7 cellular contexts compared by ENCODE assay signal in genomic region chr1:16514107-16515055, GRCh38. TPM values are rescaled to one million over a fixed set of nuclear protein-coding genes. Genes with fewer than 3 reads are reported as not detected.
DNase-seq lines count a peak whose midpoint lies in the region; ATAC-seq lines count a peak whose summit lies in the region.
"Not testable (repeated sequence)": the region's sequence is repeated elsewhere in the genome, so short reads cannot be mapped to it uniquely, and the experiment has no call there.

TSS of gene RNU1-1 (minus strand) at chr1:16514285.

- not testable (repeated sequence) for H3K27me3 Mint-ChIP-seq in memory B cell

- peak; percentile 26 for ATAC-seq in GM21786 (IDR thresholded peaks at IDR 0.05; ENCODE audit: unreplicated experiment)
- ATAC-seq in esophagus mucosa: peak; percentile 64
- peak; percentile 44 for ATAC-seq in memory B cell (ENCODE audit: low read depth)

- peak within 1 kb of the TSS; percentile 55 for H3K4me3 Mint-ChIP-seq in memory B cell

- not testable (repeated sequence) for H3K27ac Mint-ChIP-seq in memory B cell

- H3K9me3 Mint-ChIP-seq in memory B cell: not testable (repeated sequence)

- not testable (repeated sequence) for H3K4me1 Mint-ChIP-seq in memory B cell

- DNase-seq in NCI-H2081 (lab: John Stamatoyannopoulos, UW) (peak; percentile 75 to 79), T-helper 1 cell (peak; percentile 49 to 79 (median 70)), activated gamma-delta T cell treated with Interleukin-2 at 50 U/mL for 16 hours (peak; percentile 64), memory B cell (ENCODE audit: low spot score in 2 of 2) (peak; percentile 84 to 87)
- DNase-seq in stimulated activated CD4-positive, alpha-beta T cell treated with anti-CD3 and anti-CD28 coated beads, Interleukin-15, amount 100 ng/mL, for 1 hour (ENCODE audit: low read depth in 1 of 2, low spot score in 1 of 2): peak; percentile 59 to 61

- H3K36me3 Mint-ChIP-seq in memory B cell: not testable (repeated sequence)

RNA-seq across cellular contexts. Expression of gene RNU1-1, which starts in this region (rescaled TPM):
- 6,387 TPM for total RNA-seq in esophagus mucosa

Comparison
In these comparisons a context has a peak if more than half of its experiments do, and no peak if none do; other contexts are left out.
1. Peak in every context shown above with its lines: DNase-seq and ATAC-seq.